13 cellular contexts compared by ENCODE assay signal in genomic region chr2:152367547-152368250, GRCh38. TPM values are rescaled to one million over a fixed set of nuclear protein-coding genes. Genes with fewer than 3 reads are reported as not detected.
DNase-seq lines count a peak whose midpoint lies in the region; ATAC-seq and TF ChIP-seq lines count a peak whose summit lies in the region.
"Had no signal": no experiment of that assay in that cellular context is flagged by ENCODE, and none has a peak within 500 bp of the region (broad histone marks: within the 10 kb centered on the region; RNA-seq: fewer than 3 reads in every experiment).

No MANE protein-coding gene starts in this region.

- no peak overlapping the region for H2BK15ac ChIP-seq in IMR-90 (ENCODE audit: low read depth, low read length)

- no peak overlapping the region for H3K4me2 ChIP-seq in IMR-90 (ENCODE audit: low read depth, low read length)

- ATAC-seq in GM19395 (IDR thresholded peaks at IDR 0.05; ENCODE audit: unreplicated experiment) (peak; percentile 80), HG02852 (IDR thresholded peaks at IDR 0.05; ENCODE audit: unreplicated experiment) (peak; percentile 90), IMR-90 (ENCODE audit: low read depth) (no peak)
- ATAC-seq: body of pancreas, WTC11 had no signal

- no peaks in the 10 kb centered on the region for H3K9me3 ChIP-seq in IMR-90 (ENCODE audit: control insufficient read depth, insufficient read depth, low read length)
- H3K9me3 ChIP-seq in thyroid gland: no peaks in the 10 kb centered on the region
- H3K9me3 ChIP-seq in colonic mucosa: no peaks in the 10 kb centered on the region
- H3K9me3 ChIP-seq: body of pancreas, SJCRH30 had no signal

- WGBS in IMR-90 (ENCODE audit: extremely low coverage in 2 of 2, insufficient read length in 1 of 2), 2 experiments: 54% methylated on average over 3 of the region's 8 CpGs; no CpG with 5 or more reads in 1 of the 2 experiments
- WGBS in thyroid gland, 2 donors: 95% methylated on average over 8 of the region's 8 CpGs

- peaks cover 14% of the 10 kb centered on the region for H3K27me3 Mint-ChIP-seq in activated naive CD8-positive, alpha-beta T cell treated with anti-CD3 and anti-CD28 coated beads for 36 hours

- H2BK5ac ChIP-seq in IMR-90 (ENCODE audit: low read depth, low read length, poor library complexity, severe bottlenecking): no peak overlapping the region

- H3K18ac ChIP-seq in IMR-90 (ENCODE audit: low read depth, low read length): peak overlapping the region; percentile 36; the same call in 1 of the 2 replicates

- H3K9me3 Mint-ChIP-seq in activated naive CD8-positive, alpha-beta T cell treated with anti-CD3 and anti-CD28 coated beads for 36 hours: no peaks in the 10 kb centered on the region
- H3K9me3 Mint-ChIP-seq: WTC11 had no signal

- no TSS peak for BruUV-seq in IMR-90 (replicated peaks; lab: Mats Ljungman, UMichigan)

- no peak overlapping the region; the same call in 1 of the 2 replicates for H3K14ac ChIP-seq in IMR-90 (replicated peaks; ENCODE audit: low read depth, low read length)

- peaks cover 17 to 34% of the 10 kb centered on the region in 2 experiments for H3K79me1 ChIP-seq in IMR-90 (ENCODE audit: low read depth in 1 of 2, low read length in 2 of 2)

- H2AFZ ChIP-seq in IMR-90 (replicated peaks; ENCODE audit: low read length, poor library complexity): no peak overlapping the region

- H4K8ac ChIP-seq in IMR-90 (ENCODE audit: low read depth in 2 of 2, low read length in 2 of 2): no peak overlapping the region

- TF ChIP-seq CTCF in IMR-90 (conservative IDR thresholded peaks at IDR 0.05; ENCODE audit: low read depth, low read length): no peak
- no peak for TF ChIP-seq CTCF in thyroid gland (IDR thresholded peaks at IDR 0.05)
- no peak for TF ChIP-seq CTCF in colonic mucosa (IDR thresholded peaks at IDR 0.05)

- H2BK20ac ChIP-seq in IMR-90 (ENCODE audit: low read depth, low read length): no peak overlapping the region

- H2BK120ac ChIP-seq in IMR-90 (ENCODE audit: low read depth, low read length): no peak overlapping the region

- no peak overlapping the region; the same call in 1 of the 2 replicates for H2AK5ac ChIP-seq in IMR-90 (ENCODE audit: low read depth, low read length)

- H2AK9ac ChIP-seq in IMR-90 (replicated peaks; ENCODE audit: low read depth, low read length, poor library complexity): no peak overlapping the region

- in situ Hi-C loops in IMR-90 (cut with MboI; ENCODE audit: low sequenced_read_pairs): no loop called here

- no peak overlapping the region for H3K27ac Mint-ChIP-seq in activated naive CD8-positive, alpha-beta T cell treated with anti-CD3 and anti-CD28 coated beads for 36 hours
- H3K27ac Mint-ChIP-seq: WTC11 had no signal

- no peaks in the 10 kb centered on the region for H3K36me3 ChIP-seq in IMR-90 (ENCODE audit: control insufficient read depth, insufficient read depth, low read length)
- no peaks in the 10 kb centered on the region for H3K36me3 ChIP-seq in thyroid gland
- no peaks in the 10 kb centered on the region for H3K36me3 ChIP-seq in colonic mucosa
- H3K36me3 ChIP-seq: SJCRH30 had no signal

- CTCF ChIA-PET in IMR-90 (lab: Yijun Ruan, JAX): no interaction called here

- no peak for TF ChIP-seq POLR2A in IMR-90 (IDR thresholded peaks at IDR 0.05; ENCODE audit: low read depth, low read length)
- no peak for TF ChIP-seq POLR2A in thyroid gland (IDR thresholded peaks at IDR 0.05)

- DNase-seq in IMR-90: peak; percentile 50
- no peak for DNase-seq in thyroid gland
- DNase-seq in NCI-H774 (lab: John Stamatoyannopoulos, UW): no peak
- DNase-seq in colonic mucosa: no peak
- no peak for DNase-seq in activated naive CD8-positive, alpha-beta T cell treated with anti-CD3 and anti-CD28 coated beads for 36 hours
- DNase-seq: body of pancreas; NCI-H2227 treated with DMSO at 0.1 percent for 48 hours; SJCRH30; stimulated activated CD4-positive, alpha-beta T cell treated with anti-CD3 and anti-CD28 coated beads, Interleukin-12 subunit alpha, Interleukin-12 subunit beta, amount 100 ng/mL, for 4 hours had no signal

- dilution Hi-C loops in IMR-90 (cut with HindIII; ENCODE audit: low sequenced_read_pairs, unreplicated experiment): no loop called here

- H3K9me1 ChIP-seq in IMR-90 (ENCODE audit: insufficient read depth, low read length): no peaks in the 10 kb centered on the region; the same call in 1 of the 2 replicates

- H4K20me1 ChIP-seq in IMR-90 (ENCODE audit: insufficient read depth, low read length): no peaks in the 10 kb centered on the region

- H3K4me1 ChIP-seq in IMR-90 (ENCODE audit: control insufficient read depth, insufficient read depth, low read length): peaks cover 9% of the 10 kb centered on the region
- peaks cover 23 to 61% of the 10 kb centered on the region in 2 donors for H3K4me1 ChIP-seq in thyroid gland
- no peaks in the 10 kb centered on the region for H3K4me1 ChIP-seq in colonic mucosa

- H4K5ac ChIP-seq in IMR-90 (ENCODE audit: low read depth, low read length): peak overlapping the region; percentile 32; the same call in 1 of the 2 replicates

- no peak overlapping the region for H3K4me3 ChIP-seq in IMR-90 (ENCODE audit: insufficient read depth, low read depth, low read length)
- no peak overlapping the region for H3K4me3 ChIP-seq in thyroid gland (replicated peaks in 1 of 3)
- H3K4me3 ChIP-seq in colonic mucosa: no peak overlapping the region
- H3K4me3 ChIP-seq: body of pancreas, SJCRH30 had no signal

- H3K27ac ChIP-seq in IMR-90 (ENCODE audit: insufficient read depth, low read length) (no peak overlapping the region), thyroid gland (peak overlapping the region; percentile 23 to 83 (median 64)), colonic mucosa (no peak overlapping the region)
- H3K27ac ChIP-seq: body of pancreas, SJCRH30 had no signal

- H3K23ac ChIP-seq in IMR-90 (ENCODE audit: low read depth, low read length): no peak overlapping the region

- H3K56ac ChIP-seq in IMR-90 (ENCODE audit: extremely low read depth, insufficient read depth, low read length): no peak overlapping the region

- H3K4me3 Mint-ChIP-seq in activated naive CD8-positive, alpha-beta T cell treated with anti-CD3 and anti-CD28 coated beads for 36 hours: no peak overlapping the region
- H3K4me3 Mint-ChIP-seq: neural crest cell, WTC11 had no signal

- POLR2A ChIA-PET in IMR-90 (lab: Charles Lee; ENCODE audit: unreplicated experiment): no interaction called here

- H3K4me1 Mint-ChIP-seq in activated naive CD8-positive, alpha-beta T cell treated with anti-CD3 and anti-CD28 coated beads for 36 hours: no peaks in the 10 kb centered on the region

- H3K9ac ChIP-seq in IMR-90 (ENCODE audit: low read depth, low read length) (no peak overlapping the region), colonic mucosa (ENCODE audit: low read depth in 2 of 2, low read length in 2 of 2) (no peak overlapping the region)

- no peak overlapping the region for H4K91ac ChIP-seq in IMR-90 (ENCODE audit: insufficient read depth, low read depth, low read length)

- H3K36me3 Mint-ChIP-seq in activated naive CD8-positive, alpha-beta T cell treated with anti-CD3 and anti-CD28 coated beads for 36 hours: no peaks in the 10 kb centered on the region
- H3K36me3 Mint-ChIP-seq: WTC11 had no signal

- no peaks in the 10 kb centered on the region for H3K27me3 ChIP-seq in IMR-90 (ENCODE audit: control insufficient read depth, insufficient read depth, low read length)
- H3K27me3 ChIP-seq in thyroid gland: no peaks in the 10 kb centered on the region
- no peaks in the 10 kb centered on the region for H3K27me3 ChIP-seq in colonic mucosa
- H3K27me3 ChIP-seq: body of pancreas, SJCRH30 had no signal

- no peak overlapping the region for H3K4ac ChIP-seq in IMR-90 (ENCODE audit: low read depth, low read length)

- intact Hi-C loops in IMR-90 (cut with micrococcal nuclease): no loop called here
- intact Hi-C loops in thyroid gland (cut with DNase I): no loop called here
- intact Hi-C loops in colonic mucosa (cut with DNase I): no loop called here

- TF ChIP-seq RAD21 in IMR-90 (IDR thresholded peaks at IDR 0.05; ENCODE audit: low read length): no peak

TF ChIP-seq in IMR-90, 13 proteins besides CTCF, POLR2A, EP300 and RAD21 (continues in another document):
- TF ChIP-seq BHLHE40 (IDR thresholded peaks at IDR 0.05; ENCODE audit: low read depth, low read length) (no peak), USF2 (IDR thresholded peaks at IDR 0.05; ENCODE audit: low read depth, low read length) (no peak), MXI1 (IDR thresholded peaks at IDR 0.05; ENCODE audit: borderline replicate concordance, low read depth, low read length) (no peak), CEBPB (IDR thresholded peaks at IDR 0.05; ENCODE audit: low read depth, low read length) (no peak), NFE2L2 (IDR thresholded peaks at IDR 0.05; ENCODE audit: low read depth, low read length) (no peak), SMC3 (IDR thresholded peaks at IDR 0.05; ENCODE audit: low read depth, low read length) (no peak), RCOR1 (IDR thresholded peaks at IDR 0.05; ENCODE audit: insufficient replicate concordance, low read length) (no peak), FOS (IDR thresholded peaks at IDR 0.05; ENCODE audit: low read depth, low read length) (no peak), CHD1 (IDR thresholded peaks at IDR 0.05; ENCODE audit: low read depth, low read length) (no peak), MAFK (IDR thresholded peaks at IDR 0.05; ENCODE audit: low read depth, low read length) (no peak)

RNA-seq across cellular contexts. Expression of gene FMNL2, which starts 32.7 kb away (rescaled TPM):
- total RNA-seq in IMR-90 (2012; rRNA removed): 10.9 and 15.6 TPM in 2 replicates
- 8.5 and 11.4 TPM in 2 replicates for polyA plus RNA-seq in IMR-90 (2012; rRNA removed)
- polyA plus RNA-seq in IMR-90 (2012; cell fraction: cytosol; rRNA removed): 1.8 and 1.9 TPM in 2 replicates
- polyA plus RNA-seq in IMR-90 (2012; cell fraction: nucleus; rRNA removed; ENCODE audit: low replicate concordance): 3.0 and 23.7 TPM in 2 replicates
- 10 to 100 TPM; 37.7 to 60.9 (median 52.1) TPM for total RNA-seq in thyroid gland
- total RNA-seq in colonic mucosa: 10 to 100 TPM; 10.6 to 17.5 TPM
- total RNA-seq in activated naive CD8-positive, alpha-beta T cell treated with anti-CD3 and anti-CD28 coated beads for 36 hours: 1 to 10 TPM in 1 of 2 experiments, under 1 TPM in 1; 0.98 to 1.3 TPM

Comparison
In these comparisons a context has a peak if more than half of its experiments do, and no peak if none do; other contexts are left out.
1. H3K27ac ChIP-seq: peak in thyroid gland (3 of 3); none in IMR-90 (single experiment) and colonic mucosa (single experiment).